36 cellular contexts compared by ENCODE assay signal in genomic region chr4:72280252-72280651, GRCh38.
"Had no signal": no experiment of that assay in that cellular context is flagged by ENCODE, and none has a peak within 500 bp of the region (broad histone marks: within the 10 kb centered on the region; RNA-seq: fewer than 3 reads in every experiment).

No MANE protein-coding gene starts in this region.

- ATAC-seq: activated CD8-positive, alpha-beta T cell treated with anti-CD3 and anti-CD28 coated beads for 36 hours; activated naive CD4-positive, alpha-beta T cell treated with anti-CD3 and anti-CD28 coated beads, Interleukin-2, amount 50 U/mL, for 72 hours; activated T-cell treated with anti-CD3 and anti-CD28 coated beads, Interleukin-2, amount 50 U/mL, for 4 hours; activated T-cell treated with anti-CD3 and anti-CD28 coated beads, Interleukin-2, amount 50 U/mL, for 72 hours; activated T-helper 17 cell treated with anti-CD3 and anti-CD28 coated beads, Interleukin-2, amount 50 U/mL, for 72 hours; body of pancreas had no signal

- H3K36me3 ChIP-seq: adrenal gland, brain microvascular endothelial cell, breast epithelium, colonic mucosa had no signal

- H3K36me3 Mint-ChIP-seq: activated CD4-positive, alpha-beta memory T cell treated with anti-CD3 and anti-CD28 coated beads for 36 hours; activated naive CD4-positive, alpha-beta T cell treated with anti-CD3 and anti-CD28 coated beads, Interleukin-2, amount 50 U/mL, for 72 hours; activated naive CD8-positive, alpha-beta T cell treated with anti-CD3 and anti-CD28 coated beads for 36 hours had no signal

- H3K4me3 Mint-ChIP-seq: activated B cell treated with CpG ODN at 0.5 μM for 24 hours; activated CD4-positive, alpha-beta memory T cell treated with anti-CD3 and anti-CD28 coated beads for 36 hours; activated CD4-positive, alpha-beta T cell treated with anti-CD3 and anti-CD28 coated beads, Interleukin-2, amount 10 ng/mL, durations not matched to agents 24 days and 14 days; activated CD8-positive, alpha-beta T cell treated with anti-CD3 and anti-CD28 coated beads for 36 hours; activated naive CD4-positive, alpha-beta T cell treated with anti-CD3 and anti-CD28 coated beads for 36 hours; activated naive CD8-positive, alpha-beta T cell treated with anti-CD3 and anti-CD28 coated beads for 36 hours; activated T-cell treated with anti-CD3 and anti-CD28 coated beads, Interleukin-2, amount 50 U/mL, for 4 hours; activated T-cell treated with anti-CD3 and anti-CD28 coated beads, Interleukin-2, amount 50 U/mL, for 72 hours; activated T-helper 1 cell treated with anti-CD3 and anti-CD28 coated beads, Interleukin-12 subunit alpha, Interleukin-12 subunit beta, Interleukin-2, Interleukin-4 antibody, amounts not matched to agents 30 ng/mL and 10 ng/mL and 1 ng/mL, durations not matched to agents 14 hours and 24 hours and 36 hours; activated T-helper 17 cell treated with anti-CD3 and anti-CD28 coated beads, Interleukin-2, amount 50 U/mL, for 72 hours; T-helper 2 cell treated with Interferon-gamma antibody and Interleukin-4, amounts not matched to agents 5 μg/mL and 100 μg/mL, for 36 hours had no signal

- FAIRE-seq: astrocyte, TTC549 had no signal

- H3K27me3 Mint-ChIP-seq: activated B cell treated with CpG ODN at 0.5 μM for 24 hours; activated CD4-positive, alpha-beta memory T cell treated with anti-CD3 and anti-CD28 coated beads for 36 hours; activated CD4-positive, alpha-beta T cell treated with anti-CD3 and anti-CD28 coated beads, Interleukin-2, amount 10 ng/mL, durations not matched to agents 24 days and 14 days; activated CD8-positive, alpha-beta T cell treated with anti-CD3 and anti-CD28 coated beads for 36 hours had no signal

- H3K4me3 ChIP-seq: adrenal gland, body of pancreas, breast epithelium, colonic mucosa had no signal

- H3K27ac ChIP-seq: adrenal gland, body of pancreas, brain microvascular endothelial cell, breast epithelium, colonic mucosa, VCaP had no signal

- H3K4me1 ChIP-seq: adrenal gland, body of pancreas, breast epithelium, colonic mucosa had no signal

- DNase-seq: activated B cell treated with CpG ODN at 0.5 μM for 24 hours; activated CD4-positive, alpha-beta memory T cell treated with anti-CD3 and anti-CD28 coated beads for 36 hours; activated CD4-positive, alpha-beta T cell treated with anti-CD3 and anti-CD28 coated beads for 4 hours; activated CD4-positive, alpha-beta T cell treated with anti-CD3 and anti-CD28 coated beads, Interleukin-2, amount 10 ng/mL, durations not matched to agents 24 days and 14 days; activated CD4-positive, alpha-beta T cell treated with anti-CD3 and anti-CD28 coated beads, Interleukin-2, amount 50 U/mL, for 1 hour; activated CD4-positive, alpha-beta T cell treated with anti-CD3 and anti-CD28 coated beads, Interleukin-2, amount 50 U/mL, for 4 hours; activated CD4-positive, CD25-positive, alpha-beta regulatory T cell treated with anti-CD3 and anti-CD28 coated beads, Interleukin-2, amount 50 U/mL, for 72 hours; activated CD8-positive, alpha-beta memory T cell treated with anti-CD3 and anti-CD28 coated beads, Interleukin-2, amount 50 U/mL, for 4 hours; activated CD8-positive, alpha-beta T cell treated with anti-CD3 and anti-CD28 coated beads for 36 hours; activated effector memory CD4-positive, alpha-beta T cell treated with anti-CD3 and anti-CD28 coated beads, Interleukin-2, amount 50 U/mL, for 16 hours; activated gamma-delta T cell treated with Interleukin-2 at 50 U/mL for 16 hours; activated naive CD4-positive, alpha-beta T cell; activated naive CD4-positive, alpha-beta T cell treated with anti-CD3 and anti-CD28 coated beads for 36 hours; activated naive CD4-positive, alpha-beta T cell treated with anti-CD3 and anti-CD28 coated beads, Interleukin-2, amount 50 U/mL, for 16 hours; activated naive CD8-positive, alpha-beta T cell treated with anti-CD3 and anti-CD28 coated beads for 36 hours; activated T-cell treated with anti-CD3 and anti-CD28 coated beads for 4 hours; activated T-cell treated with anti-CD3 and anti-CD28 coated beads, Interleukin-2, amount 50 U/mL, for 1 hour; activated T-cell treated with anti-CD3 and anti-CD28 coated beads, Interleukin-2, amount 50 U/mL, for 4 hours; activated T-cell treated with anti-CD3 and anti-CD28 coated beads, Interleukin-2, amount 50 U/mL, for 72 hours; adrenal gland; amniotic stem cell; aorta; body of pancreas; brain microvascular endothelial cell; central memory CD4-positive, alpha-beta T cell; colonic mucosa; T-helper 2 cell; T-helper 9 cell had no signal

- H3K27me3 ChIP-seq: adrenal gland, body of pancreas, brain microvascular endothelial cell, breast epithelium, colonic mucosa had no signal

- H3K9me3 Mint-ChIP-seq: activated B cell treated with CpG ODN at 0.5 μM for 24 hours; activated CD4-positive, alpha-beta memory T cell treated with anti-CD3 and anti-CD28 coated beads for 36 hours; activated CD4-positive, alpha-beta T cell treated with anti-CD3 and anti-CD28 coated beads, Interleukin-2, amount 10 ng/mL, durations not matched to agents 24 days and 14 days; activated CD8-positive, alpha-beta T cell treated with anti-CD3 and anti-CD28 coated beads for 36 hours; activated naive CD4-positive, alpha-beta T cell treated with anti-CD3 and anti-CD28 coated beads for 36 hours; activated naive CD8-positive, alpha-beta T cell treated with anti-CD3 and anti-CD28 coated beads for 36 hours; activated T-cell treated with anti-CD3 and anti-CD28 coated beads, Interleukin-2, amount 50 U/mL, for 4 hours; activated T-cell treated with anti-CD3 and anti-CD28 coated beads, Interleukin-2, amount 50 U/mL, for 72 hours; activated T-helper 1 cell treated with anti-CD3 and anti-CD28 coated beads, Interleukin-12 subunit alpha, Interleukin-12 subunit beta, Interleukin-2, Interleukin-4 antibody, amounts not matched to agents 30 ng/mL and 10 ng/mL and 1 ng/mL, durations not matched to agents 14 hours and 24 hours and 36 hours; activated T-helper 17 cell treated with anti-CD3 and anti-CD28 coated beads, Interleukin-2, amount 50 U/mL, for 72 hours; T-helper 2 cell treated with Interferon-gamma antibody and Interleukin-4, amounts not matched to agents 5 μg/mL and 100 μg/mL, for 36 hours had no signal

- H3K9me3 ChIP-seq: adrenal gland, body of pancreas, breast epithelium, colonic mucosa had no signal

- H3K4me1 Mint-ChIP-seq: activated B cell treated with CpG ODN at 0.5 μM for 24 hours; activated CD4-positive, alpha-beta T cell treated with anti-CD3 and anti-CD28 coated beads, Interleukin-2, amount 10 ng/mL, durations not matched to agents 24 days and 14 days; activated naive CD8-positive, alpha-beta T cell treated with anti-CD3 and anti-CD28 coated beads for 36 hours; activated T-helper 17 cell treated with anti-CD3 and anti-CD28 coated beads, Interleukin-2, amount 50 U/mL, for 72 hours had no signal

- H3K27ac Mint-ChIP-seq: activated B cell treated with CpG ODN at 0.5 μM for 24 hours; activated CD4-positive, alpha-beta memory T cell treated with anti-CD3 and anti-CD28 coated beads for 36 hours; activated CD4-positive, alpha-beta T cell treated with anti-CD3 and anti-CD28 coated beads, Interleukin-2, amount 10 ng/mL, durations not matched to agents 24 days and 14 days; activated CD8-positive, alpha-beta T cell treated with anti-CD3 and anti-CD28 coated beads for 36 hours; activated naive CD4-positive, alpha-beta T cell treated with anti-CD3 and anti-CD28 coated beads for 36 hours; activated naive CD4-positive, alpha-beta T cell treated with anti-CD3 and anti-CD28 coated beads, Interleukin-2, amount 50 U/mL, for 72 hours; activated naive CD8-positive, alpha-beta T cell treated with anti-CD3 and anti-CD28 coated beads for 36 hours; activated T-cell treated with anti-CD3 and anti-CD28 coated beads, Interleukin-2, amount 50 U/mL, for 72 hours; activated T-helper 1 cell treated with anti-CD3 and anti-CD28 coated beads, Interleukin-12 subunit alpha, Interleukin-12 subunit beta, Interleukin-2, Interleukin-4 antibody, amounts not matched to agents 30 ng/mL and 10 ng/mL and 1 ng/mL, durations not matched to agents 14 hours and 24 hours and 36 hours; activated T-helper 17 cell treated with anti-CD3 and anti-CD28 coated beads, Interleukin-2, amount 50 U/mL, for 72 hours; T-helper 2 cell treated with Interferon-gamma antibody and Interleukin-4, amounts not matched to agents 5 μg/mL and 100 μg/mL, for 36 hours had no signal
